Comparison of ENCODE assay signal across 9 cellular contexts in genomic region chr3:129305592-129306091, GRCh38. TPM values are rescaled to one million over a fixed set of nuclear protein-coding genes. Genes with fewer than 3 reads are reported as not detected.
A peak's percentile ranks its signal among the peaks of the same experiment; 100 is the strongest.
DNase-seq lines count a peak whose midpoint lies in the region; ATAC-seq and TF ChIP-seq lines count a peak whose summit lies in the region.
"Had no signal": no experiment of that assay in that cellular context is flagged by ENCODE, and none has a peak within 500 bp of the region (broad histone marks: within the 10 kb centered on the region; RNA-seq: fewer than 3 reads in every experiment).

No MANE protein-coding gene starts in this region.

- intact Hi-C loops in activated CD4-positive, alpha-beta memory T cell treated with anti-CD3 and anti-CD28 coated beads for 36 hours (cut with micrococcal nuclease) = loop anchor here (5.0 kb wide), 1 partner anchor 123 kb away; the partner anchor contains the start of gene CNBP

- DNase-seq in activated CD4-positive, alpha-beta memory T cell treated with anti-CD3 and anti-CD28 coated beads for 36 hours = peak; percentile 59
- no peak for DNase-seq in activated CD4-positive, alpha-beta memory T cell treated with anti-CD3 and anti-CD28 coated beads, Interleukin-2, amount 10 ng/mL, durations not matched to agents 7 days and 5 days
- DNase-seq in NCI-H774 (lab: John Stamatoyannopoulos, UW) (peak; percentile 15), lung (ENCODE audit: low spot score) (peak; percentile 96), NCI-H524 (lab: John Stamatoyannopoulos, UW) (no peak), NCI-H82 (lab: John Stamatoyannopoulos, UW) (no peak)
- DNase-seq: DND-41 had no signal

- peaks cover 3% of the 10 kb centered on the region for H3K4me1 ChIP-seq in ectodermal cell (ENCODE audit: control insufficient read depth, insufficient read depth, low read length)
- H3K4me1 ChIP-seq in lung (ENCODE audit: control insufficient read depth in 2 of 2, insufficient read depth in 2 of 2, low read length in 2 of 2) = peaks cover 3 to 6% of the 10 kb centered on the region in 2 donors

- TF ChIP-seq CTCF in lung (IDR thresholded peaks at IDR 0.05; ENCODE audit: control extremely low read depth, extremely low read depth) = no peak

- H3K27ac Mint-ChIP-seq in activated CD4-positive, alpha-beta memory T cell treated with anti-CD3 and anti-CD28 coated beads for 36 hours = peak overlapping the region; percentile 4
- H3K27ac Mint-ChIP-seq in activated CD4-positive, alpha-beta memory T cell treated with anti-CD3 and anti-CD28 coated beads, Interleukin-2, amount 10 ng/mL, durations not matched to agents 7 days and 5 days = no peak overlapping the region
- no peak overlapping the region for H3K27ac Mint-ChIP-seq in stimulated activated naive CD8-positive, alpha-beta T cell treated with anti-CD3 and anti-CD28 coated beads, Interleukin-15, Interleukin-2, amounts not matched to agents 100 ng/mL and 50 ng/mL, for 24 hours

- no peaks in the 10 kb centered on the region for H3K9me3 Mint-ChIP-seq in activated CD4-positive, alpha-beta memory T cell treated with anti-CD3 and anti-CD28 coated beads for 36 hours
- no peaks in the 10 kb centered on the region for H3K9me3 Mint-ChIP-seq in activated CD4-positive, alpha-beta memory T cell treated with anti-CD3 and anti-CD28 coated beads, Interleukin-2, amount 10 ng/mL, durations not matched to agents 7 days and 5 days
- no peaks in the 10 kb centered on the region for H3K9me3 Mint-ChIP-seq in stimulated activated naive CD8-positive, alpha-beta T cell treated with anti-CD3 and anti-CD28 coated beads, Interleukin-15, Interleukin-2, amounts not matched to agents 100 ng/mL and 50 ng/mL, for 24 hours

- H3K9me3 ChIP-seq in ectodermal cell (ENCODE audit: control insufficient read depth, low read length) = no peaks in the 10 kb centered on the region
- H3K9me3 ChIP-seq in lung (ENCODE audit: control insufficient read depth in 2 of 2, insufficient read depth in 1 of 2, low read length in 1 of 2) = no peaks in the 10 kb centered on the region

- H3K27me3 ChIP-seq in ectodermal cell (ENCODE audit: control insufficient read depth, insufficient read depth, low read length, poor library complexity, severe bottlenecking) (no peaks in the 10 kb centered on the region), lung (ENCODE audit: control insufficient read depth, insufficient read depth) (no peaks in the 10 kb centered on the region)

- peaks cover 32% of the 10 kb centered on the region for H3K4me1 Mint-ChIP-seq in activated CD4-positive, alpha-beta memory T cell treated with anti-CD3 and anti-CD28 coated beads for 36 hours (ENCODE audit: low read depth)
- H3K4me1 Mint-ChIP-seq in activated CD4-positive, alpha-beta memory T cell treated with anti-CD3 and anti-CD28 coated beads, Interleukin-2, amount 10 ng/mL, durations not matched to agents 7 days and 5 days = peaks cover 29% of the 10 kb centered on the region
- H3K4me1 Mint-ChIP-seq in stimulated activated naive CD8-positive, alpha-beta T cell treated with anti-CD3 and anti-CD28 coated beads, Interleukin-15, Interleukin-2, amounts not matched to agents 100 ng/mL and 50 ng/mL, for 24 hours (ENCODE audit: low read depth) = peaks cover 33% of the 10 kb centered on the region

- H3K27me3 Mint-ChIP-seq in activated CD4-positive, alpha-beta memory T cell treated with anti-CD3 and anti-CD28 coated beads for 36 hours = no peaks in the 10 kb centered on the region
- no peaks in the 10 kb centered on the region for H3K27me3 Mint-ChIP-seq in activated CD4-positive, alpha-beta memory T cell treated with anti-CD3 and anti-CD28 coated beads, Interleukin-2, amount 10 ng/mL, durations not matched to agents 7 days and 5 days
- no peaks in the 10 kb centered on the region for H3K27me3 Mint-ChIP-seq in stimulated activated naive CD8-positive, alpha-beta T cell treated with anti-CD3 and anti-CD28 coated beads, Interleukin-15, Interleukin-2, amounts not matched to agents 100 ng/mL and 50 ng/mL, for 24 hours

- H3K4me3 ChIP-seq in ectodermal cell (ENCODE audit: insufficient read depth, low read depth, low read length) = peak overlapping the region; percentile 5
- H3K4me3 ChIP-seq in lung = no peak overlapping the region

- POLR2A ChIA-PET in activated CD4-positive, alpha-beta memory T cell treated with anti-CD3 and anti-CD28 coated beads for 36 hours (lab: Charles Lee) = no interaction called here
- POLR2A ChIA-PET in activated CD4-positive, alpha-beta memory T cell treated with anti-CD3 and anti-CD28 coated beads, Interleukin-2, amount 10 ng/mL, durations not matched to agents 7 days and 5 days (lab: Charles Lee) = interaction anchor here (1.3 to 10.1 kb wide), 3 partner anchors 8 to 57 kb away, joined by 3 to 103 read pairs (median 29); partner anchors contain the start of gene COPG1

- no peak overlapping the region for H3K4me3 Mint-ChIP-seq in activated CD4-positive, alpha-beta memory T cell treated with anti-CD3 and anti-CD28 coated beads for 36 hours
- no peak overlapping the region for H3K4me3 Mint-ChIP-seq in activated CD4-positive, alpha-beta memory T cell treated with anti-CD3 and anti-CD28 coated beads, Interleukin-2, amount 10 ng/mL, durations not matched to agents 7 days and 5 days
- peak overlapping the region; percentile 28 for H3K4me3 Mint-ChIP-seq in stimulated activated naive CD8-positive, alpha-beta T cell treated with anti-CD3 and anti-CD28 coated beads, Interleukin-15, Interleukin-2, amounts not matched to agents 100 ng/mL and 50 ng/mL, for 24 hours

- CTCF ChIA-PET in activated CD4-positive, alpha-beta memory T cell treated with anti-CD3 and anti-CD28 coated beads for 36 hours (lab: Charles Lee) = interaction anchor here (2.0 kb wide), 1 partner anchor 11 kb away, joined by 7 read pairs; a partner anchor contains a TSS
- CTCF ChIA-PET in activated CD4-positive, alpha-beta memory T cell treated with anti-CD3 and anti-CD28 coated beads, Interleukin-2, amount 10 ng/mL, durations not matched to agents 7 days and 5 days (lab: Charles Lee) = interaction anchor here (1.2 kb wide), 1 partner anchor 78 kb away, joined by 4 read pairs; no protein-coding TSS in a partner anchor

- peaks cover 13% of the 10 kb centered on the region for H3K36me3 Mint-ChIP-seq in activated CD4-positive, alpha-beta memory T cell treated with anti-CD3 and anti-CD28 coated beads for 36 hours
- peaks cover 41% of the 10 kb centered on the region for H3K36me3 Mint-ChIP-seq in activated CD4-positive, alpha-beta memory T cell treated with anti-CD3 and anti-CD28 coated beads, Interleukin-2, amount 10 ng/mL, durations not matched to agents 7 days and 5 days (ENCODE audit: low read depth)
- H3K36me3 Mint-ChIP-seq in stimulated activated naive CD8-positive, alpha-beta T cell treated with anti-CD3 and anti-CD28 coated beads, Interleukin-15, Interleukin-2, amounts not matched to agents 100 ng/mL and 50 ng/mL, for 24 hours (ENCODE audit: low read depth) = peaks cover 43% of the 10 kb centered on the region

- H3K27ac ChIP-seq in ectodermal cell (ENCODE audit: insufficient read depth, low read depth, low read length, poor library complexity, severe bottlenecking) (peak overlapping the region; percentile 80), lung (ENCODE audit: low read depth in 1 of 2, low read length in 1 of 2) (peak overlapping the region; percentile 35 to 88)

- ATAC-seq in lung (ENCODE audit: insufficient read depth, low FRiP score) = peak; percentile 90

- H3K36me3 ChIP-seq in ectodermal cell (ENCODE audit: control insufficient read depth, insufficient read depth, low read length) = peaks cover 6% of the 10 kb centered on the region
- peaks cover 21 to 23% of the 10 kb centered on the region in 2 donors for H3K36me3 ChIP-seq in lung (ENCODE audit: control insufficient read depth in 2 of 2, insufficient read depth in 2 of 2, low read length in 2 of 2)

- 3 to 4% methylated on average over 24 to 25 of the region's 26 CpGs for WGBS in ectodermal cell, 2 experiments
- 16 to 17% methylated on average over 26 of the region's 26 CpGs for WGBS in lung, 2 donors

RNA-seq across cellular contexts. Expression of gene HMCES, which starts 27.0 kb away (rescaled TPM):
- 10 to 100 TPM; 58.4 to 61.5 TPM for total RNA-seq in activated CD4-positive, alpha-beta memory T cell treated with anti-CD3 and anti-CD28 coated beads for 36 hours
- 10 to 100 TPM; 45.7 to 50.1 TPM for total RNA-seq in activated CD4-positive, alpha-beta memory T cell treated with anti-CD3 and anti-CD28 coated beads, Interleukin-2, amount 10 ng/mL, durations not matched to agents 7 days and 5 days
- 39.7 TPM for polyA plus RNA-seq in ectodermal cell (2013, experiment 1 of 4)
- 42.8 TPM for polyA plus RNA-seq in ectodermal cell (2013, experiment 2 of 4)
- 33.1 TPM for polyA plus RNA-seq in ectodermal cell (2013, experiment 3 of 4)
- polyA plus RNA-seq in ectodermal cell (2013, experiment 4 of 4) = 33.8 TPM
- total RNA-seq in lung = 10 to 100 TPM; 33.7 to 35.6 TPM
- polyA plus RNA-seq in lung = 10 to 100 TPM; 23.2 to 36.6 TPM

RNA-seq across cellular contexts. Expression of gene COPG1, which starts 56.2 kb away (rescaled TPM):
- 100 to 1,000 TPM; 154 to 162 TPM for total RNA-seq in activated CD4-positive, alpha-beta memory T cell treated with anti-CD3 and anti-CD28 coated beads for 36 hours
- total RNA-seq in activated CD4-positive, alpha-beta memory T cell treated with anti-CD3 and anti-CD28 coated beads, Interleukin-2, amount 10 ng/mL, durations not matched to agents 7 days and 5 days = 100 to 1,000 TPM; 157 TPM
- polyA plus RNA-seq in ectodermal cell (2013, experiment 1 of 4) = 73.0 TPM
- 71.4 TPM for polyA plus RNA-seq in ectodermal cell (2013, experiment 2 of 4)
- 57.6 TPM for polyA plus RNA-seq in ectodermal cell (2013, experiment 3 of 4)
- polyA plus RNA-seq in ectodermal cell (2013, experiment 4 of 4) = 65.6 TPM
- total RNA-seq in lung = 100 to 1,000 TPM; 163 to 234 TPM
- 100 to 1,000 TPM; 126 to 129 TPM for polyA plus RNA-seq in lung

Comparison
In these comparisons a context has a peak if more than half of its experiments do, and no peak if none do; other contexts are left out.
1. DNase-seq: peak in activated CD4-positive, alpha-beta memory T cell treated with anti-CD3 and anti-CD28 coated beads for 36 hours (single experiment), NCI-H774 (single experiment) and lung (single experiment); none in activated CD4-positive, alpha-beta memory T cell treated with anti-CD3 and anti-CD28 coated beads, Interleukin-2, amount 10 ng/mL, durations not matched to agents 7 days and 5 days (single experiment), NCI-H524 (0 of 2) and NCI-H82 (single experiment).